ENCODE assay signal across 7 cellular contexts in genomic region chrX:17944833-17945497, GRCh38.
DNase-seq lines count a peak whose midpoint lies in the region; ATAC-seq lines count a peak whose summit lies in the region.

No MANE protein-coding gene starts in this region.

- ATAC-seq in HG03354 (IDR thresholded peaks at IDR 0.05; ENCODE audit: poor library complexity, severe bottlenecking, unreplicated experiment) (peak; percentile 62), GM21390 (IDR thresholded peaks at IDR 0.05; ENCODE audit: unreplicated experiment) (no peak)
- no peak for ATAC-seq in activated naive CD8-positive, alpha-beta T cell treated with anti-CD3 and anti-CD28 coated beads, Interleukin-2, amount 50 U/mL, for 24 hours
- ATAC-seq in effector memory CD8-positive, alpha-beta T cell (replicated peaks): no peak

- no peak overlapping the region for H3K4me3 Mint-ChIP-seq in activated naive CD8-positive, alpha-beta T cell treated with anti-CD3 and anti-CD28 coated beads, Interleukin-2, amount 50 U/mL, for 24 hours
- H3K4me3 Mint-ChIP-seq in effector memory CD8-positive, alpha-beta T cell: no peak overlapping the region

- H3K4me1 Mint-ChIP-seq in activated naive CD8-positive, alpha-beta T cell treated with anti-CD3 and anti-CD28 coated beads, Interleukin-2, amount 50 U/mL, for 24 hours: no peaks in the 10 kb centered on the region
- H3K4me1 Mint-ChIP-seq in effector memory CD8-positive, alpha-beta T cell (ENCODE audit: low read depth in 2 of 2): no peaks in the 10 kb centered on the region

- no peaks in the 10 kb centered on the region for H3K27me3 Mint-ChIP-seq in activated naive CD8-positive, alpha-beta T cell treated with anti-CD3 and anti-CD28 coated beads, Interleukin-2, amount 50 U/mL, for 24 hours
- peaks cover 0 to 11% of the 10 kb centered on the region in 2 donors for H3K27me3 Mint-ChIP-seq in effector memory CD8-positive, alpha-beta T cell

- H3K9me3 Mint-ChIP-seq in activated naive CD8-positive, alpha-beta T cell treated with anti-CD3 and anti-CD28 coated beads, Interleukin-2, amount 50 U/mL, for 24 hours: no peaks in the 10 kb centered on the region
- H3K9me3 Mint-ChIP-seq in effector memory CD8-positive, alpha-beta T cell: peaks cover 0 to 4% of the 10 kb centered on the region in 2 donors

- DNase-seq in ELF-1 (ENCODE audit: low read depth, low spot score) (peak; percentile 30), myocyte (ENCODE audit: low read depth) (peak; percentile 1), amygdala (lab: John Stamatoyannopoulos, UW) (no peak)
- DNase-seq in activated naive CD8-positive, alpha-beta T cell treated with anti-CD3 and anti-CD28 coated beads, Interleukin-2, amount 50 U/mL, for 24 hours: peak; percentile 9
- no peak for DNase-seq in effector memory CD8-positive, alpha-beta T cell

- no peaks in the 10 kb centered on the region for H3K36me3 Mint-ChIP-seq in activated naive CD8-positive, alpha-beta T cell treated with anti-CD3 and anti-CD28 coated beads, Interleukin-2, amount 50 U/mL, for 24 hours (ENCODE audit: low read depth)
- H3K36me3 Mint-ChIP-seq in effector memory CD8-positive, alpha-beta T cell (ENCODE audit: insufficient read depth): no peaks in the 10 kb centered on the region

- H3K27ac Mint-ChIP-seq in activated naive CD8-positive, alpha-beta T cell treated with anti-CD3 and anti-CD28 coated beads, Interleukin-2, amount 50 U/mL, for 24 hours: no peak overlapping the region
- H3K27ac Mint-ChIP-seq in effector memory CD8-positive, alpha-beta T cell: no peak overlapping the region

Comparison
In these comparisons a context has a peak if more than half of its experiments do, and no peak if none do; other contexts are left out.
1. DNase-seq: peak in ELF-1 (single experiment), activated naive CD8-positive, alpha-beta T cell treated with anti-CD3 and anti-CD28 coated beads, Interleukin-2, amount 50 U/mL, for 24 hours (single experiment) and myocyte (single experiment); none in effector memory CD8-positive, alpha-beta T cell (0 of 3) and amygdala (0 of 56).